ENCODE assay signal across 8 cellular contexts in the genomic region with DNA sequence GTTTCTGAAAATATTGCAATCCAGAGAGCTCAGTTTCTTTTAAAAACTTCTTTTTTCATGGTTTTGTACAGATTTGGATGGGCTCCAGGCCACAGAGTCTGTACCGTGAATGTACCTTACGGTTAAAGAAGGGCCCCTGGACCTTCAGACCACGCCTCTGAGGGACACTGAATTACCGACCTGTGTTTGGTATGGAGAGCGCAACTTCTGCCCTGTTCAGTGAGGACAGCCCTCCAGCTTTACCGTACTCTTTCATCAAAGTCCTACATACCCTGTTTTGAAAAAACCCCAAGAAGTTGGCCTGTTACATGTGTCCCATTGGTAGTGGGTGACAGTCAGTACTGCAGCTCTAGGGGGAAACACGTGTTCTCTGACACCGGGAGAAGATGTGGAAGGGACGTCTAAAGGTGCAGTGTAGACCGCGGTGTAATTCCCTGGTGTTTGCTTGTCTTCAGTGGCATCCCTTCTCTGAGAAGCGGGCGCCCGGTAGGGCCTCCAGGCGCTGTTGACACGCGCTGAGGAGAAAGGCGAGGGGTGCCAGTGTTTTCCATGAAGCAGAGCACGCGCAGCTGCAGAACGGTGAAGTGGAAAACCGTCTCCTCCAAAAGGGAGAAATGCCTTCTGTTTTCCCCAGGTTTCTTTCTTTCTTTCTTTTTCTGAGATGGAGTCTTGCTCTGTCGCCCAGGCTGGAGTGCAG. TPM values are rescaled to one million over a fixed set of nuclear protein-coding genes. Genes with fewer than 3 reads are reported as not detected.
DNase-seq lines count a peak whose midpoint lies in the region; ATAC-seq and TF ChIP-seq lines count a peak whose summit lies in the region.

No MANE protein-coding gene starts in this region.

- peaks cover 5 to 23% of the 10 kb centered on the region in 2 donors for H3K36me3 Mint-ChIP-seq in CD4-positive, alpha-beta memory T cell
- H3K36me3 Mint-ChIP-seq in natural killer cell treated with Interleukin-12 subunit alpha and Interleukin-12 subunit beta and Interleukin-15 and Interleukin-18, amount 100 ng/mL, for 72 hours, result peaks cover 21% of the 10 kb centered on the region

- no peaks in the 10 kb centered on the region for H3K36me3 ChIP-seq in CD4-positive, alpha-beta memory T cell (ENCODE audit: insufficient read depth, low read length)
- no peaks in the 10 kb centered on the region for H3K36me3 ChIP-seq in body of pancreas (replicated peaks in 1 of 2; ENCODE audit: insufficient read depth in 1 of 2, low read depth in 2 of 2)

- intact Hi-C loops in CD4-positive, alpha-beta memory T cell (cut with micrococcal nuclease), result loop anchor here (5.0 kb wide), 1 partner anchor 38 kb away; no protein-coding TSS in a partner anchor
- intact Hi-C loops in body of pancreas (cut with DNase I), result no loop called here
- intact Hi-C loops in sciatic nerve (cut with DNase I), result no loop called here

- H3K4me3 Mint-ChIP-seq in CD4-positive, alpha-beta memory T cell, result peak overlapping the region; percentile 59 to 91 (median 73)
- H3K4me3 Mint-ChIP-seq in natural killer cell treated with Interleukin-12 subunit alpha and Interleukin-12 subunit beta and Interleukin-15 and Interleukin-18, amount 100 ng/mL, for 72 hours, result peak overlapping the region; percentile 91

- peak; percentile 9 for ATAC-seq in HG03280 (IDR thresholded peaks at IDR 0.05; ENCODE audit: unreplicated experiment)
- ATAC-seq in body of pancreas, result no peak
- ATAC-seq in natural killer cell treated with Interleukin-12 subunit alpha and Interleukin-12 subunit beta and Interleukin-15 and Interleukin-18, amount 100 ng/mL, for 72 hours, result peak; percentile 0 to 61
- ATAC-seq in HG03460 (IDR thresholded peaks at IDR 0.05; ENCODE audit: unreplicated experiment), result no peak
- ATAC-seq in sciatic nerve, result no peak
- no peak for ATAC-seq in GM19452 (IDR thresholded peaks at IDR 0.05; ENCODE audit: unreplicated experiment)

- TF ChIP-seq CTCF in body of pancreas (IDR thresholded peaks at IDR 0.05), result no peak

- peak overlapping the region; percentile 85 to 96 (median 94) for H3K27ac Mint-ChIP-seq in CD4-positive, alpha-beta memory T cell
- H3K27ac Mint-ChIP-seq in natural killer cell treated with Interleukin-12 subunit alpha and Interleukin-12 subunit beta and Interleukin-15 and Interleukin-18, amount 100 ng/mL, for 72 hours, result peak overlapping the region; percentile 96

- POLR2A ChIA-PET in CD4-positive, alpha-beta memory T cell (lab: Charles Lee; ENCODE audit: partially characterized antibody), result interaction anchor here (1.3 to 1.6 kb wide), 2 partner anchors 12 to 24 kb away, joined by 5 to 6 read pairs; no protein-coding TSS in a partner anchor

- peak overlapping the region; percentile 40 for H3K27ac ChIP-seq in CD4-positive, alpha-beta memory T cell (ENCODE audit: low read depth, low read length)
- H3K27ac ChIP-seq in body of pancreas, result peak overlapping the region in 3 of 4 donors; percentile 7 to 77 (median 36)

- H3K4me3 ChIP-seq in CD4-positive, alpha-beta memory T cell (ENCODE audit: low read length in 2 of 2), result peak overlapping the region; percentile 1 to 24
- no peak overlapping the region for H3K4me3 ChIP-seq in body of pancreas

- no peaks in the 10 kb centered on the region for H3K9me3 ChIP-seq in CD4-positive, alpha-beta memory T cell (ENCODE audit: control insufficient read depth in 1 of 2, low read length in 2 of 2)
- H3K9me3 ChIP-seq in body of pancreas, result no peaks in the 10 kb centered on the region

- peaks cover 95% of the 10 kb centered on the region for H3K4me1 ChIP-seq in CD4-positive, alpha-beta memory T cell (ENCODE audit: insufficient read depth, low read length)
- peaks cover 41% of the 10 kb centered on the region for H3K4me1 ChIP-seq in body of pancreas

- no peaks in the 10 kb centered on the region for H3K27me3 ChIP-seq in CD4-positive, alpha-beta memory T cell (ENCODE audit: insufficient read depth, low read length)
- H3K27me3 ChIP-seq in body of pancreas, result no peaks in the 10 kb centered on the region

- no peaks in the 10 kb centered on the region for H3K27me3 Mint-ChIP-seq in CD4-positive, alpha-beta memory T cell
- H3K27me3 Mint-ChIP-seq in natural killer cell treated with Interleukin-12 subunit alpha and Interleukin-12 subunit beta and Interleukin-15 and Interleukin-18, amount 100 ng/mL, for 72 hours, result no peaks in the 10 kb centered on the region

- TF ChIP-seq POLR2A in body of pancreas (IDR thresholded peaks at IDR 0.05), result no peak

- H3K4me1 Mint-ChIP-seq in CD4-positive, alpha-beta memory T cell, result peaks cover 59 to 95% (median 78%) of the 10 kb centered on the region in 4 donors
- peaks cover 73 to 81% of the 10 kb centered on the region in 2 donors for H3K4me1 Mint-ChIP-seq in natural killer cell treated with Interleukin-12 subunit alpha and Interleukin-12 subunit beta and Interleukin-15 and Interleukin-18, amount 100 ng/mL, for 72 hours (ENCODE audit: low read depth in 2 of 2)

- DNase-seq in CD4-positive, alpha-beta memory T cell, result no peak
- no peak for DNase-seq in body of pancreas
- DNase-seq in natural killer cell treated with Interleukin-12 subunit alpha and Interleukin-12 subunit beta and Interleukin-15 and Interleukin-18, amount 100 ng/mL, for 72 hours (ENCODE audit: low spot score), result no peak
- no peak for DNase-seq in NCI-H345 (lab: John Stamatoyannopoulos, UW)
- no peak for DNase-seq in sciatic nerve (ENCODE audit: low spot score)

- no peaks in the 10 kb centered on the region for H3K9me3 Mint-ChIP-seq in CD4-positive, alpha-beta memory T cell
- H3K9me3 Mint-ChIP-seq in natural killer cell treated with Interleukin-12 subunit alpha and Interleukin-12 subunit beta and Interleukin-15 and Interleukin-18, amount 100 ng/mL, for 72 hours, result no peaks in the 10 kb centered on the region

- CTCF ChIA-PET in CD4-positive, alpha-beta memory T cell (lab: Charles Lee; ENCODE audit: partially characterized antibody), result interaction anchor here (1.2 to 2.0 kb wide), 3 partner anchors 37 to 133 kb away, joined by 3 to 8 read pairs (median 3); no protein-coding TSS in a partner anchor

- WGBS in body of pancreas, 2 donors, result 81 to 88% methylated on average over 23 of the region's 23 CpGs

RNA-seq across cellular contexts. Expression of a gene that starts 6.2 kb away (rescaled TPM):
- 10 to 100 TPM; 84.4 to 84.8 TPM for total RNA-seq in CD4-positive, alpha-beta memory T cell
- polyA plus RNA-seq in CD4-positive, alpha-beta memory T cell, result 10 to 100 TPM; 33.9 to 36.6 TPM
- total RNA-seq in body of pancreas (10 to 100 TPM; 17.1 to 30.4 TPM), sciatic nerve (59.2 TPM)
- 100 to 1,000 TPM in 1 of 2 donors, 10 to 100 TPM in 1; 83.0 to 139 TPM for total RNA-seq in natural killer cell treated with Interleukin-12 subunit alpha and Interleukin-12 subunit beta and Interleukin-15 and Interleukin-18, amount 100 ng/mL, for 72 hours

RNA-seq across cellular contexts. Expression of a gene that starts 24.8 kb away (rescaled TPM):
- 1 to 10 TPM; 7.5 to 8.4 TPM for total RNA-seq in CD4-positive, alpha-beta memory T cell
- 100 to 1,000 TPM in 1 of 2 donors, 10 to 100 TPM in 1; 60.8 to 220 TPM for polyA plus RNA-seq in CD4-positive, alpha-beta memory T cell
- total RNA-seq in body of pancreas (10 to 100 TPM; 21.0 to 63.9 TPM), sciatic nerve (144 TPM)
- 100 to 1,000 TPM; 110 to 156 TPM for total RNA-seq in natural killer cell treated with Interleukin-12 subunit alpha and Interleukin-12 subunit beta and Interleukin-15 and Interleukin-18, amount 100 ng/mL, for 72 hours

Comparison
In these comparisons a context has a peak if more than half of its experiments do, and no peak if none do; other contexts are left out.
1. H3K4me3 ChIP-seq: peak in CD4-positive, alpha-beta memory T cell (2 of 2); none in body of pancreas (0 of 2).
2. ATAC-seq: peak in HG03280 (single experiment) and natural killer cell treated with Interleukin-12 subunit alpha and Interleukin-12 subunit beta and Interleukin-15 and Interleukin-18, amount 100 ng/mL, for 72 hours (2 of 2); none in body of pancreas (single experiment), HG03460 (single experiment), sciatic nerve (single experiment) and GM19452 (single experiment).